Comparison of ENCODE assay signal across 18 cellular contexts in the genomic region with DNA sequence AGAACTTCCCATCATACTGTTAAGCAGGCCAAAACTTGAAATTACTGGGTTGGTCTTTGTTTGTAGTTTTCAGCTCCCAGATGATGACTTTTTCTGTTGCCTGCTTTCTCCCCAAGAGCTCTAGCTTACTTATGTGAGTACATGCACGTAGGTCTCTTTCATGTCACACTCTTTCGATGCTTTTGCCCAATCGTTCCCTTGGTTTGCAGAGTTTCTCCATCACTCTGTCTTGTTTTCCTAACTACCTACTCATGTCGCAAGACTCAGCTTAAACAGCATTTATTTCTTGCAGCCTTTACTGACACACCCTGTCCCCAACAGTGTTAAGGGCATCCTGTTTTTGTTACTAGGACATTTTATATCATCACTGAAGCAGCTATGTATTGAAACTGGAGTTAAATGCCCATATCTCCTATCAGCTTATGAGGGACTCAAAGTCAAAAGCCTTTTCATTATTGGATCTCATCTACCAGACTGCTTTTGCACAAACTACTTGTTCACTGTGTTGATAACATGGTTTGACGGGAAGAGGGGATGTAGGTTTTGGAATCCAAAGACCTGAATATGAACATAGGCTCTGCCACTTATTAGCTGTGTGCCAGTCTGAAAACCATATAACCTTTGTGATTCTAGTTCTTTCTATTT. TPM values are rescaled to one million over a fixed set of nuclear protein-coding genes. Genes with fewer than 3 reads are reported as not detected.
DNase-seq lines count a peak whose midpoint lies in the region; ATAC-seq and TF ChIP-seq lines count a peak whose summit lies in the region.
"Had no signal": no experiment of that assay in that cellular context is flagged by ENCODE, and none has a peak within 500 bp of the region (broad histone marks: within the 10 kb centered on the region; RNA-seq: fewer than 3 reads in every experiment).

No MANE protein-coding gene starts in this region.

- H3K9ac ChIP-seq in PC-3 (ENCODE audit: low read length) (no peak overlapping the region), Karpas-422 (ENCODE audit: low read length) (no peak overlapping the region)
- H3K9ac ChIP-seq: KMS-11 had no signal

- no TSS peak for BruUV-seq in PC-3 (replicated peaks; lab: Mats Ljungman, UMichigan)

- H3K4me3 ChIP-seq in upper lobe of right lung: no peak overlapping the region
- no peak overlapping the region for H3K4me3 ChIP-seq in PC-3 (ENCODE audit: low read length)
- H3K4me3 ChIP-seq in Karpas-422 (ENCODE audit: low read length): no peak overlapping the region
- H3K4me3 ChIP-seq: HAP-1, MG63 had no signal

- peaks cover 17% of the 10 kb centered on the region for H3K36me3 ChIP-seq in upper lobe of right lung
- peaks cover 5% of the 10 kb centered on the region; the same call in 1 of the 2 replicates for H3K36me3 ChIP-seq in PC-3 (ENCODE audit: low read depth, low read length)
- H3K36me3 ChIP-seq in Karpas-422 (ENCODE audit: insufficient read depth, low read length): peaks cover 5% of the 10 kb centered on the region; the same call in 1 of the 2 replicates
- H3K36me3 ChIP-seq: HAP-1 had no signal

- no peak overlapping the region for H3K4me2 ChIP-seq in PC-3 (ENCODE audit: low read length)
- no peak overlapping the region for H3K4me2 ChIP-seq in Karpas-422 (ENCODE audit: low read depth, low read length, poor library complexity, severe bottlenecking)
- H3K4me2 ChIP-seq: KMS-11 had no signal

- H3F3A ChIP-seq in PC-3 (ENCODE audit: low read length, unreplicated experiment): no peaks in the 10 kb centered on the region

- no peak overlapping the region for H3K27ac ChIP-seq in upper lobe of right lung
- H3K27ac ChIP-seq in PC-3 (ENCODE audit: low read length): no peak overlapping the region
- H3K27ac ChIP-seq in Karpas-422 (ENCODE audit: low read length): no peak overlapping the region
- H3K27ac ChIP-seq: KMS-11 had no signal

- H3K4me1 ChIP-seq in upper lobe of right lung (no peaks in the 10 kb centered on the region), PC-3 (ENCODE audit: insufficient read depth, low read length) (no peaks in the 10 kb centered on the region), Karpas-422 (ENCODE audit: low read length) (no peaks in the 10 kb centered on the region)
- H3K4me1 ChIP-seq: HAP-1 had no signal

- H3K79me2 ChIP-seq in PC-3 (ENCODE audit: low read length): no peaks in the 10 kb centered on the region
- H3K79me2 ChIP-seq in Karpas-422 (ENCODE audit: low read length): no peaks in the 10 kb centered on the region

- CTCF ChIA-PET in PC-3 (lab: Charles Lee): no interaction called here

- peak; percentile 20 for ATAC-seq in left lobe of liver
- peak; percentile 43 for ATAC-seq in upper lobe of right lung
- no peak for ATAC-seq in PC-3
- ATAC-seq: CD8-positive, alpha-beta T cell had no signal

- intact Hi-C loops in upper lobe of right lung (cut with DNase I): no loop called here
- intact Hi-C loops in PC-3 (cut with micrococcal nuclease): no loop called here

- H2AFZ ChIP-seq in PC-3 (ENCODE audit: low read length): no peak overlapping the region
- no peak overlapping the region for H2AFZ ChIP-seq in Karpas-422 (ENCODE audit: low read length)

- H3K9me3 ChIP-seq in upper lobe of right lung: no peaks in the 10 kb centered on the region
- H3K9me3 ChIP-seq in PC-3 (ENCODE audit: low read length): no peaks in the 10 kb centered on the region
- H3K9me3 ChIP-seq in Karpas-422 (ENCODE audit: low read length): no peaks in the 10 kb centered on the region
- H3K9me3 ChIP-seq: HAP-1, MG63 had no signal

- DNase-seq in NOMO-1 treated with DMSO at 0.1 percent for 48 hours (lab: John Stamatoyannopoulos, UW; ENCODE audit: unreplicated experiment): peak; percentile 31
- DNase-seq in NOMO-1 treated with dmso at 0.1 percent for 144 hours (lab: John Stamatoyannopoulos, UW; ENCODE audit: unreplicated experiment): no peak
- DNase-seq in SKM-1 treated with dmso at 0.1 percent for 144 hours (lab: John Stamatoyannopoulos, UW; ENCODE audit: unreplicated experiment): peak; percentile 78
- DNase-seq in left lobe of liver (ENCODE audit: low spot score): no peak
- DNase-seq in upper lobe of right lung: no peak
- no peak for DNase-seq in PC-3
- DNase-seq in Karpas-422: no peak
- DNase-seq in OCI-M2 (lab: John Stamatoyannopoulos, UW; ENCODE audit: unreplicated experiment): no peak
- DNase-seq: 8988T; CD8-positive, alpha-beta T cell; MG63; NCI-H1417 treated with DMSO at 0.1 percent for 48 hours; NCI-H2029; SHP77 treated with DMSO at 0.1 percent for 48 hours had no signal

- no peaks in the 10 kb centered on the region for H4K20me1 ChIP-seq in PC-3 (ENCODE audit: low read length)
- H4K20me1 ChIP-seq in Karpas-422 (ENCODE audit: insufficient read depth, low read depth, low read length): no peaks in the 10 kb centered on the region

- POLR2A ChIA-PET in PC-3 (lab: Charles Lee; ENCODE audit: unreplicated experiment): no interaction called here

- H3K9me2 ChIP-seq in PC-3 (replicated peaks; ENCODE audit: low read length) (no peaks in the 10 kb centered on the region), Karpas-422 (replicated peaks; ENCODE audit: insufficient read depth, low read length) (no peaks in the 10 kb centered on the region)

- no peaks in the 10 kb centered on the region for H3K27me3 ChIP-seq in upper lobe of right lung
- H3K27me3 ChIP-seq in PC-3 (ENCODE audit: low read length): no peaks in the 10 kb centered on the region
- no peaks in the 10 kb centered on the region for H3K27me3 ChIP-seq in Karpas-422 (ENCODE audit: low read length)
- H3K27me3 ChIP-seq: MG63 had no signal

- TF ChIP-seq CTCF in upper lobe of right lung (IDR thresholded peaks at IDR 0.05) (no peak), PC-3 (conservative IDR thresholded peaks at IDR 0.05; ENCODE audit: low read depth, low read length) (no peak)

RNA-seq across cellular contexts. Expression of gene ARG1, which starts 2.9 kb away (rescaled TPM):
- total RNA-seq in left lobe of liver (1,138 TPM), upper lobe of right lung (1.3 TPM), PC-3 (2014; rRNA removed) (not detected in 2 replicates)
- not detected in 2 replicates for total RNA-seq in Karpas-422 (2014; rRNA removed; shearing (Covaris generic); ENCODE audit: low replicate concordance)
- total RNA-seq: CD8-positive, alpha-beta T cell; NCI-H460; RPMI7951 had no signal

RNA-seq across cellular contexts. Expression of gene MED23, which starts 52.1 kb away (rescaled TPM):
- 9.4 TPM for total RNA-seq in left lobe of liver
- total RNA-seq in upper lobe of right lung: 25.8 TPM
- 15.4 and 18.1 TPM in 2 replicates for total RNA-seq in PC-3 (2014; rRNA removed)
- 21.6 and 67.0 TPM in 2 replicates for total RNA-seq in Karpas-422 (2014; rRNA removed; shearing (Covaris generic); ENCODE audit: low replicate concordance)

Comparison
In these comparisons a context has a peak if more than half of its experiments do, and no peak if none do; other contexts are left out.
1. DNase-seq: peak in NOMO-1 treated with DMSO at 0.1 percent for 48 hours (single experiment) and SKM-1 treated with dmso at 0.1 percent for 144 hours (single experiment); none in NOMO-1 treated with dmso at 0.1 percent for 144 hours (single experiment), left lobe of liver (single experiment), upper lobe of right lung (single experiment), PC-3 (single experiment), Karpas-422 (single experiment) and OCI-M2 (single experiment).
2. RNA of gene ARG1, which starts 2.9 kb away (total RNA-seq): 1,138 TPM in left lobe of liver (single experiment); 1.3 TPM in upper lobe of right lung (single experiment), not detected in PC-3 and not detected in Karpas-422; every median in the first group is over 100 times any median in the second.